In genomic region chr9:128723866-128724743, GRCh38 we compare ENCODE assay signal across 7 cellular contexts.
DNase-seq lines count a peak whose midpoint lies in the region; ATAC-seq lines count a peak whose summit lies in the region.

TSS of gene ZDHHC12 (minus strand) at chr9:128724127. CDS start at chr9:128724093, 34 bp downstream.

- peak; percentile 98 to 99 for DNase-seq in NCI-H2081 (lab: John Stamatoyannopoulos, UW)
- peak; percentile 95 for DNase-seq in T1000 (lab: John Stamatoyannopoulos, UW)
- DNase-seq in astrocyte of the hippocampus (ENCODE audit: low read depth, low spot score): peak; percentile 98
- peak; percentile 76 to 83 for DNase-seq in hippocampal formation (lab: John Stamatoyannopoulos, UW)
- peak; percentile 91 for DNase-seq in retina

- ATAC-seq in GM18508 (IDR thresholded peaks at IDR 0.05; ENCODE audit: insufficient read depth, unreplicated experiment) (peak; percentile 75), HG03025 (IDR thresholded peaks at IDR 0.05; ENCODE audit: low FRiP score, unreplicated experiment) (peak; percentile 90)

Comparison
In these comparisons a context has a peak if more than half of its experiments do, and no peak if none do; other contexts are left out.
1. Peak in every context shown above with its lines: DNase-seq and ATAC-seq.